24 cellular contexts compared by ENCODE assay signal in genomic region chr18:37861981-37862380, GRCh38.
"Had no signal": no experiment of that assay in that cellular context is flagged by ENCODE, and none has a peak within 500 bp of the region (broad histone marks: within the 10 kb centered on the region; RNA-seq: fewer than 3 reads in every experiment).

No MANE protein-coding gene starts in this region.

- H3K27me3 Mint-ChIP-seq: dendritic cell treated with granulocyte-macrophage colony-stimulating factor and Interleukin-4, amounts not matched to agents 40 ng/mL and 50 ng/mL, for 4 days; effector memory CD8-positive, alpha-beta T cell had no signal

- H3K4me1 Mint-ChIP-seq: endodermal cell had no signal

- H3K36me3 ChIP-seq: colonic mucosa, esophagus squamous epithelium, gastrocnemius medialis, gastroesophageal sphincter, heart left ventricle, heart right ventricle had no signal

- H3K4me1 ChIP-seq: colonic mucosa, esophagus squamous epithelium, foreskin keratinocyte, gastrocnemius medialis, gastroesophageal sphincter, heart left ventricle, heart right ventricle had no signal

- H3K9me3 Mint-ChIP-seq: endodermal cell had no signal

- H3K4me3 Mint-ChIP-seq: dendritic cell treated with granulocyte-macrophage colony-stimulating factor and Interleukin-4, amounts not matched to agents 40 ng/mL and 50 ng/mL, for 4 days; effector memory CD8-positive, alpha-beta T cell; endodermal cell had no signal

- DNase-seq: colonic mucosa; cortex of kidney; dermis blood vessel endothelial cell; dorsolateral prefrontal cortex; effector CD4-positive, alpha-beta T cell; effector CD8-positive, alpha-beta T cell; effector memory CD4-positive, alpha-beta T cell; effector memory CD8-positive, alpha-beta T cell; endodermal cell; erythroblast; esophagus squamous epithelium; foreskin fibroblast; foreskin keratinocyte; foreskin melanocyte; gastrocnemius medialis; glutamatergic neuron; head of caudate nucleus; heart left ventricle; heart right ventricle had no signal

- H3K27ac Mint-ChIP-seq: dendritic cell treated with granulocyte-macrophage colony-stimulating factor and Interleukin-4, amounts not matched to agents 40 ng/mL and 50 ng/mL, for 4 days; effector memory CD8-positive, alpha-beta T cell; endodermal cell had no signal

- H3K4me3 ChIP-seq: colonic mucosa, coronary artery, dorsolateral prefrontal cortex, esophagus squamous epithelium, gastrocnemius medialis, gastroesophageal sphincter, heart left ventricle, heart right ventricle had no signal

- H3K9me3 ChIP-seq: colonic mucosa, esophagus squamous epithelium, gastrocnemius medialis had no signal

- ATAC-seq: effector memory CD8-positive, alpha-beta T cell; esophagus mucosa; foreskin keratinocyte; gastrocnemius medialis; gastroesophageal sphincter; heart left ventricle; heart right ventricle had no signal

- H3K27me3 ChIP-seq: colonic mucosa, dorsolateral prefrontal cortex, esophagus squamous epithelium, gastrocnemius medialis, gastroesophageal sphincter, heart left ventricle, heart right ventricle had no signal

- H3K27ac ChIP-seq: colonic mucosa, coronary artery, dorsolateral prefrontal cortex, epithelial cell of prostate, esophagus squamous epithelium, foreskin keratinocyte, gastrocnemius medialis, gastroesophageal sphincter, heart left ventricle, heart right ventricle had no signal
